ENCODE assay signal across 11 cellular contexts in the genomic region with DNA sequence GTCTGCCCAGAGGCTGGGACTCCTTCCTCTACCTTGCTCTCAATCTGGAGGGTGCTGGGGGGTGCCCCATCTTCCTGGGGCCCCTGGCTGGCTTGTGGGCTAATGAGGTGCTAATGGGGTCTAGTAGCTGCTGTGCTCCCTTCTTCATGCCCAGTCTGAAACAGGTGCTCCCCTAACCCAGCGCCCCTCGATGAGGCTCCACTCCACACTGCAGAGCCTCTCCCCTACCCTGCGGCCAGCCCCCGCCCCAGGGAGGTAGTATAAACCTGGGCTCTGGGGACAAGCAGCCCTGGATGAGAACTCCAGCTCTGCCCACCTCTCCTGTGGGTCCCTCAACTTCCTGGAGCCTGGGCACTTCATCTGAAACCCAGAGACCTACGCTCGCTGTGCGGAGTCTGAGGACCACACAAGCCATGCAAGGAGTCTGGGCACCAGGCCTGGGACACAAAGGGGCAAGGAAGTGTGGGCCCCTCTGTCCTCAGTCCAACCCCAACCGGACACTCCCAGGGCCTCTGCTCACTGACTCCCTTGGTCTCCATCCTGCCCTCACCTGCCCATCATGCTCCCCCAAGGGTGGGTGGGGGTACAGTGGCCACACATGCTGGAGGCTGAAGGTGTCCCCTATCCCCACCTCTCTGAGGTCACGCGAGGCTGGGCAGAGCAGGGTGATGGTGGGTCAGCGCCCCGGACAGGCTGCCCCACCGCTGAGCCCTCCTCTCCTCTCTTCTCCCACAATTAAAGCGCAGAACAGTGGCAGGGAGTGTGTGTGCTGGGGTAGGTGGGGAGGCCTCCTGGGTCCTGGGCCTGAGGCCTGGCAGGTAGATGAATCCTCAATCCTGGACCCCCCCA. TPM values are rescaled to one million over a fixed set of nuclear protein-coding genes. Genes with fewer than 3 reads are reported as not detected.
DNase-seq lines count a peak whose midpoint lies in the region; ATAC-seq and TF ChIP-seq lines count a peak whose summit lies in the region.
"Had no signal": no experiment of that assay in that cellular context is flagged by ENCODE, and none has a peak within 500 bp of the region (broad histone marks: within the 10 kb centered on the region; RNA-seq: fewer than 3 reads in every experiment).

No MANE protein-coding gene starts in this region.

- no peak for TF ChIP-seq CTCF in sigmoid colon (IDR thresholded peaks at IDR 0.05)

- peaks cover 37% of the 10 kb centered on the region for H3K4me1 Mint-ChIP-seq in activated CD4-positive, alpha-beta T cell treated with anti-CD3 and anti-CD28 coated beads, Interleukin-2, amount 10 ng/mL, durations not matched to agents 7 days and 5 days
- peaks cover 30% of the 10 kb centered on the region for H3K4me1 Mint-ChIP-seq in activated naive CD8-positive, alpha-beta T cell treated with anti-CD3 and anti-CD28 coated beads, Interleukin-2, amount 50 U/mL, for 24 hours

- peaks cover 9% of the 10 kb centered on the region for H3K79me2 ChIP-seq in Karpas-422 (ENCODE audit: low read length)

- no peak overlapping the region for H3K4me3 Mint-ChIP-seq in activated CD4-positive, alpha-beta T cell treated with anti-CD3 and anti-CD28 coated beads, Interleukin-2, amount 10 ng/mL, durations not matched to agents 7 days and 5 days
- peak overlapping the region; percentile 6 for H3K4me3 Mint-ChIP-seq in activated naive CD8-positive, alpha-beta T cell treated with anti-CD3 and anti-CD28 coated beads, Interleukin-2, amount 50 U/mL, for 24 hours

- H3K27ac ChIP-seq in Karpas-422 (ENCODE audit: low read length) (no peak overlapping the region), sigmoid colon (peak overlapping the region; percentile 17 to 93 (median 62))
- H3K27ac ChIP-seq: adrenal gland had no signal

- H3K9me3 ChIP-seq in Karpas-422 (ENCODE audit: low read length), result no peaks in the 10 kb centered on the region
- H3K9me3 ChIP-seq in sigmoid colon, result no peaks in the 10 kb centered on the region
- H3K9me3 ChIP-seq: adrenal gland had no signal

- no peaks in the 10 kb centered on the region for H3K9me2 ChIP-seq in Karpas-422 (replicated peaks; ENCODE audit: insufficient read depth, low read length)

- H3K36me3 ChIP-seq in Karpas-422 (ENCODE audit: insufficient read depth, low read length) (peaks cover 28% of the 10 kb centered on the region), sigmoid colon (peaks cover 14 to 98% (median 65%) of the 10 kb centered on the region in 4 donors)

- no peak for TF ChIP-seq EP300 in sigmoid colon (IDR thresholded peaks at IDR 0.05)

- WGBS in sigmoid colon, 2 donors, result 88 to 90% methylated on average over 14 of the region's 14 CpGs

- no peak overlapping the region for H3K4me2 ChIP-seq in Karpas-422 (ENCODE audit: low read depth, low read length, poor library complexity, severe bottlenecking)

- peak; percentile 18 for ATAC-seq in activated naive CD8-positive, alpha-beta T cell treated with anti-CD3 and anti-CD28 coated beads, Interleukin-2, amount 50 U/mL, for 24 hours
- ATAC-seq in HG03097 (IDR thresholded peaks at IDR 0.05; ENCODE audit: low FRiP score, unreplicated experiment), result no peak

- DNase-seq in activated CD4-positive, alpha-beta T cell treated with anti-CD3 and anti-CD28 coated beads, Interleukin-2, amount 10 ng/mL, durations not matched to agents 7 days and 5 days, result no peak
- DNase-seq in activated CD4-positive, alpha-beta T cell treated with anti-CD3 and anti-CD28 coated beads for 4 hours, result no peak
- peak; percentile 85 for DNase-seq in Karpas-422
- peak; percentile 43 for DNase-seq in activated naive CD8-positive, alpha-beta T cell treated with anti-CD3 and anti-CD28 coated beads, Interleukin-2, amount 50 U/mL, for 24 hours
- no peak for DNase-seq in sigmoid colon
- no peak for DNase-seq in SHP77 (lab: John Stamatoyannopoulos, UW)
- DNase-seq in NCI-H2227 (lab: John Stamatoyannopoulos, UW; ENCODE audit: unreplicated experiment), result no peak
- DNase-seq: adrenal gland, AML-193, NCI-H226 had no signal

- H3K27me3 ChIP-seq in Karpas-422 (ENCODE audit: low read length), result no peaks in the 10 kb centered on the region
- H3K27me3 ChIP-seq in sigmoid colon, result no peaks in the 10 kb centered on the region
- H3K27me3 ChIP-seq: adrenal gland had no signal

- intact Hi-C loops in sigmoid colon (cut with DNase I), result no loop called here

- peaks cover 35% of the 10 kb centered on the region for H3K36me3 Mint-ChIP-seq in activated CD4-positive, alpha-beta T cell treated with anti-CD3 and anti-CD28 coated beads, Interleukin-2, amount 10 ng/mL, durations not matched to agents 7 days and 5 days (ENCODE audit: low read depth)
- H3K36me3 Mint-ChIP-seq in activated naive CD8-positive, alpha-beta T cell treated with anti-CD3 and anti-CD28 coated beads, Interleukin-2, amount 50 U/mL, for 24 hours (ENCODE audit: low read depth), result peaks cover 35% of the 10 kb centered on the region

- TF ChIP-seq POLR2A in sigmoid colon (IDR thresholded peaks at IDR 0.05), result no peak

- POLR2A ChIA-PET in activated CD4-positive, alpha-beta T cell treated with anti-CD3 and anti-CD28 coated beads, Interleukin-2, amount 10 ng/mL, durations not matched to agents 7 days and 5 days (lab: Charles Lee), result no interaction called here

- CTCF ChIA-PET in activated CD4-positive, alpha-beta T cell treated with anti-CD3 and anti-CD28 coated beads, Interleukin-2, amount 10 ng/mL, durations not matched to agents 7 days and 5 days (lab: Charles Lee), result interaction anchor here (1.6 kb wide), 2 partner anchors 15 to 78 kb away, joined by 3 to 4 read pairs; no protein-coding TSS in a partner anchor

- H3K27me3 Mint-ChIP-seq in activated CD4-positive, alpha-beta T cell treated with anti-CD3 and anti-CD28 coated beads, Interleukin-2, amount 10 ng/mL, durations not matched to agents 7 days and 5 days, result no peaks in the 10 kb centered on the region
- no peaks in the 10 kb centered on the region for H3K27me3 Mint-ChIP-seq in activated naive CD8-positive, alpha-beta T cell treated with anti-CD3 and anti-CD28 coated beads, Interleukin-2, amount 50 U/mL, for 24 hours

- no peak overlapping the region for H3K9ac ChIP-seq in Karpas-422 (ENCODE audit: low read length)

- H3K27ac Mint-ChIP-seq in activated CD4-positive, alpha-beta T cell treated with anti-CD3 and anti-CD28 coated beads, Interleukin-2, amount 10 ng/mL, durations not matched to agents 7 days and 5 days, result peak overlapping the region; percentile 48
- peak overlapping the region; percentile 6 for H3K27ac Mint-ChIP-seq in activated naive CD8-positive, alpha-beta T cell treated with anti-CD3 and anti-CD28 coated beads, Interleukin-2, amount 50 U/mL, for 24 hours

- no peaks in the 10 kb centered on the region for H3K9me3 Mint-ChIP-seq in activated CD4-positive, alpha-beta T cell treated with anti-CD3 and anti-CD28 coated beads, Interleukin-2, amount 10 ng/mL, durations not matched to agents 7 days and 5 days
- H3K9me3 Mint-ChIP-seq in activated naive CD8-positive, alpha-beta T cell treated with anti-CD3 and anti-CD28 coated beads, Interleukin-2, amount 50 U/mL, for 24 hours, result no peaks in the 10 kb centered on the region

- H3K4me3 ChIP-seq in Karpas-422 (ENCODE audit: low read length), result no peak overlapping the region
- no peak overlapping the region for H3K4me3 ChIP-seq in sigmoid colon
- H3K4me3 ChIP-seq: adrenal gland had no signal

- H3K4me1 ChIP-seq in Karpas-422 (ENCODE audit: low read length) (peaks cover 22% of the 10 kb centered on the region), sigmoid colon (peaks cover 0 to 40% (median 36%) of the 10 kb centered on the region in 4 donors)

- no peak overlapping the region for H2AFZ ChIP-seq in Karpas-422 (ENCODE audit: low read length)

- peaks cover 38% of the 10 kb centered on the region for H4K20me1 ChIP-seq in Karpas-422 (ENCODE audit: insufficient read depth, low read depth, low read length)

RNA-seq across cellular contexts. Expression of gene RPL10A, which starts 6.2 kb away (rescaled TPM):
- total RNA-seq in activated CD4-positive, alpha-beta T cell treated with anti-CD3 and anti-CD28 coated beads, Interleukin-2, amount 10 ng/mL, durations not matched to agents 7 days and 5 days, result 1,000 to 10,000 TPM; 1,411 to 1,499 TPM
- 3,423 and 3,839 TPM in 2 replicates for total RNA-seq in Karpas-422 (2014; rRNA removed; shearing (Covaris generic); ENCODE audit: low replicate concordance)
- 1,000 to 10,000 TPM; 1,381 to 2,837 (median 2,184) TPM for total RNA-seq in sigmoid colon
- 1,000 to 10,000 TPM; 1,931 to 3,217 (median 2,051) TPM for polyA plus RNA-seq in sigmoid colon

RNA-seq across cellular contexts. Expression of gene FANCE, which starts 22.2 kb away (rescaled TPM):
- 10 to 100 TPM; 11.7 to 13.0 TPM for total RNA-seq in activated CD4-positive, alpha-beta T cell treated with anti-CD3 and anti-CD28 coated beads, Interleukin-2, amount 10 ng/mL, durations not matched to agents 7 days and 5 days
- total RNA-seq in Karpas-422 (2014; rRNA removed; shearing (Covaris generic); ENCODE audit: low replicate concordance), result 9.8 and 14.8 TPM in 2 replicates
- total RNA-seq in sigmoid colon, result 1 to 10 TPM; 3.3 to 3.9 (median 3.7) TPM
- 1 to 10 TPM; 2.4 to 5.2 (median 3.2) TPM for polyA plus RNA-seq in sigmoid colon

RNA-seq across cellular contexts. Expression of gene TEAD3, which starts 22.5 kb away (rescaled TPM):
- total RNA-seq in activated CD4-positive, alpha-beta T cell treated with anti-CD3 and anti-CD28 coated beads, Interleukin-2, amount 10 ng/mL, durations not matched to agents 7 days and 5 days, result under 1 TPM; 0.07 to 0.12 TPM
- not detected in 2 replicates for total RNA-seq in Karpas-422 (2014; rRNA removed; shearing (Covaris generic); ENCODE audit: low replicate concordance)
- total RNA-seq in sigmoid colon, result 10 to 100 TPM; 50.4 to 95.8 (median 74.8) TPM
- polyA plus RNA-seq in sigmoid colon, result 10 to 100 TPM; 14.4 to 25.2 (median 14.6) TPM

RNA-seq across cellular contexts. Expression of gene TULP1, which starts 38.3 kb away (rescaled TPM):
- total RNA-seq in activated CD4-positive, alpha-beta T cell treated with anti-CD3 and anti-CD28 coated beads, Interleukin-2, amount 10 ng/mL, durations not matched to agents 7 days and 5 days, result not detected
- total RNA-seq in Karpas-422 (2014; rRNA removed; shearing (Covaris generic); ENCODE audit: low replicate concordance), result not detected in 2 replicates
- total RNA-seq in sigmoid colon, result not detected
- polyA plus RNA-seq in sigmoid colon, result not detected
- total RNA-seq: adrenal gland had no signal

Comparison
In these comparisons a context has a peak if more than half of its experiments do, and no peak if none do; other contexts are left out.
1. DNase-seq: peak in Karpas-422 (single experiment) and activated naive CD8-positive, alpha-beta T cell treated with anti-CD3 and anti-CD28 coated beads, Interleukin-2, amount 50 U/mL, for 24 hours (single experiment); none in activated CD4-positive, alpha-beta T cell treated with anti-CD3 and anti-CD28 coated beads, Interleukin-2, amount 10 ng/mL, durations not matched to agents 7 days and 5 days (single experiment), activated CD4-positive, alpha-beta T cell treated with anti-CD3 and anti-CD28 coated beads for 4 hours (0 of 2), sigmoid colon (single experiment), SHP77 (0 of 2) and NCI-H2227 (single experiment).
2. RNA of gene TEAD3, which starts 22.5 kb away (total RNA-seq): 50.4 to 95.8 TPM in sigmoid colon; 0.07 to 0.12 TPM in activated CD4-positive, alpha-beta T cell treated with anti-CD3 and anti-CD28 coated beads, Interleukin-2, amount 10 ng/mL, durations not matched to agents 7 days and 5 days and not detected in Karpas-422; every median in the first group is over 10 times any median in the second.